ENCODE assay signal across 33 cellular contexts in the genomic region with DNA sequence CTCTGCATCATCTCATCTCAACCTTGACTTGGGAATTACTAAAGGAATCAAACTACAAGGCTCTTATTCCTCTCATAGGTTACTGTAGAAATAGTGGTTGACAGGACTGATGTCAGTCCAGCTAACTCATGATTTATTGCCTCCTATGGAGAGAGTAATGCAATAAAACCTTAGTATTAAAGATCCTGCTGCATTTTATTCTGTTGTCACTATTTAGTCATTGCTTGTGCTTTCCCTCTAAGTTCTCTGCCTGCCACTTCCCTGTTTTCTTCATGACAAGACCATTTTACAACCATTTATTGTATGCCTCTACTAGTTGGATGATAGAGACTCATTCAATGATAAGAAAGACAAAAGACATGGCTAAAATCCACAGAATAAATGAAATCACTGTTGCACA.
A peak's percentile ranks its signal among the peaks of the same experiment; 100 is the strongest.
DNase-seq lines count a peak whose midpoint lies in the region; ATAC-seq, FAIRE-seq and TF ChIP-seq lines count a peak whose summit lies in the region.
"Had no signal": no experiment of that assay in that cellular context is flagged by ENCODE, and none has a peak within 500 bp of the region (broad histone marks: within the 10 kb centered on the region; RNA-seq: fewer than 3 reads in every experiment).

No MANE protein-coding gene starts in this region.

- ATAC-seq in K562 (no peak), left colon (peak; percentile 82), mucosa of descending colon (peak; percentile 87)
- ATAC-seq: A549; CD8-positive, alpha-beta T cell had no signal

- intact Hi-C loops in K562 (cut with micrococcal nuclease), result no loop called here
- intact Hi-C loops in left colon (cut with DNase I, micrococcal nuclease), result no loop called here
- intact Hi-C loops in mucosa of descending colon (cut with DNase I, micrococcal nuclease), result no loop called here

- no peaks in the 10 kb centered on the region for H3K27me3 ChIP-seq in K562 (ENCODE audit: control insufficient read depth in 2 of 2, insufficient read depth in 2 of 2, low read length in 2 of 2)
- H3K27me3 ChIP-seq: BE2C; BLaER1; BLaER1 treated with 17β-estradiol and CSF1 and Interleukin-3, amounts not matched to agents 10 nM and 100 nM had no signal

- no TSS peak for BruUV-seq in K562 (replicated peaks; lab: Mats Ljungman, UMichigan)

- no peak overlapping the region for H3K27ac ChIP-seq in K562 (ENCODE audit: extremely low read depth, low read depth, low read length)
- H3K27ac ChIP-seq: 22Rv1; A549; BLaER1; BLaER1 treated with 17β-estradiol and CSF1 and Interleukin-3, amounts not matched to agents 10 nM and 100 nM; C4-2B had no signal

- FAIRE-seq in K562 (lab: Jason Lieb, UNC), result no peak
- FAIRE-seq: A204.1, A549, D721Med had no signal

- no peak for TF ChIP-seq RAD21 in K562 (CRISPR knock-in tag; conservative IDR thresholded peaks at IDR 0.05 in 1 of 2, IDR thresholded peaks at IDR 0.05 in 1 of 2)

- in situ Hi-C loops in K562 (cut with MboI), result no loop called here

- 0 out of 3 replicates have a peak, but pooled peaks cover 3% of the 10 kb centered on the region for H3K36me3 ChIP-seq in K562 (ENCODE audit: control insufficient read depth, insufficient read depth, low read length)
- no peaks in the 10 kb centered on the region for H3K36me3 ChIP-seq in mucosa of descending colon (ENCODE audit: low read depth)
- H3K36me3 ChIP-seq: BE2C; BLaER1; BLaER1 treated with 17β-estradiol and CSF1 and Interleukin-3, amounts not matched to agents 10 nM and 100 nM had no signal

- H3K4me1 ChIP-seq in K562 (replicated peaks in 1 of 2; ENCODE audit: control insufficient read depth in 2 of 2, insufficient read depth in 2 of 2, low read length in 2 of 2) (no peaks in the 10 kb centered on the region), mucosa of descending colon (ENCODE audit: low read depth) (no peaks in the 10 kb centered on the region)
- H3K4me1 ChIP-seq: A549; BE2C; BLaER1; BLaER1 treated with 17β-estradiol and CSF1 and Interleukin-3, amounts not matched to agents 10 nM and 100 nM; Caco-2 had no signal

- H2AFZ ChIP-seq in K562 (ENCODE audit: low read depth, low read length), result no peak overlapping the region

- no peak for TF ChIP-seq EP300 in K562 (IDR thresholded peaks at IDR 0.05; ENCODE audit: low read length)

- H3K4me2 ChIP-seq in K562 (ENCODE audit: insufficient read depth, low read length), result no peak overlapping the region
- H3K4me2 ChIP-seq: A549; BLaER1; BLaER1 treated with 17β-estradiol and CSF1 and Interleukin-3, amounts not matched to agents 10 nM and 100 nM had no signal

- H3K4me3 ChIP-seq in K562, result no peak overlapping the region
- no peak overlapping the region for H3K4me3 ChIP-seq in mucosa of descending colon
- H3K4me3 ChIP-seq: A549; BLaER1; BLaER1 treated with 17β-estradiol and CSF1 and Interleukin-3, amounts not matched to agents 10 nM and 100 nM had no signal

- H3K9me3 ChIP-seq in K562 (replicated peaks; ENCODE audit: control insufficient read depth, insufficient read depth, low read depth, low read length) (no peaks in the 10 kb centered on the region), mucosa of descending colon (no peaks in the 10 kb centered on the region)
- H3K9me3 ChIP-seq: A549, BE2C, BLaER1, Caco-2 had no signal

- DNase-seq in K562 (ENCODE audit: extremely low read depth in 1 of 4, low spot score in 3 of 4), result no peak
- DNase-seq in left colon, result no peak
- DNase-seq in mucosa of descending colon, result no peak
- DNase-seq in HK-2 (ENCODE audit: unreplicated experiment), result no peak
- no peak for DNase-seq in glomerular visceral epithelial cell (ENCODE audit: extremely low spot score)
- no peak for DNase-seq in NOMO-1 treated with dmso at 0.1 percent for 144 hours (lab: John Stamatoyannopoulos, UW; ENCODE audit: unreplicated experiment)
- DNase-seq: 8988T; ACHN; AML-193; BE2C; C1 segment of cervical spinal cord; Caco-2; Calu3; CD4-positive, alpha-beta memory T cell; CD4-positive, alpha-beta T cell; CD4-positive, CD25-positive, alpha-beta regulatory T cell; CD8-positive, alpha-beta memory T cell; CD8-positive, alpha-beta T cell; COR-L47; DMS 273 treated with DMSO at 0.1 percent for 48 hours; DMS153; DMS53; DMS79; DMS79 treated with DMSO at 0.1 percent for 48 hours; DND-41; EL had no signal

- no peaks in the 10 kb centered on the region for H3K9me1 ChIP-seq in K562 (ENCODE audit: control insufficient read depth, insufficient read depth, low read length)

- POLR2A ChIA-PET in K562 (lab: Yijun Ruan, JAX), result no interaction called here

- no peaks in the 10 kb centered on the region for H3K79me2 ChIP-seq in K562 (ENCODE audit: control insufficient read depth, insufficient read depth, low read length)

- TF ChIP-seq CTCF in K562 (IDR thresholded peaks at IDR 0.05 in 2 of 3, conservative IDR thresholded peaks at IDR 0.05 in 1 of 3; ENCODE audit: insufficient read depth in 2 of 3, low read depth in 1 of 3, low read length in 3 of 3) (no peak), mucosa of descending colon (IDR thresholded peaks at IDR 0.05) (no peak)

- no peaks in the 10 kb centered on the region for H4K20me1 ChIP-seq in K562 (replicated peaks; ENCODE audit: control insufficient read depth, insufficient read depth, low read length)
- H4K20me1 ChIP-seq: BLaER1; BLaER1 treated with 17β-estradiol and CSF1 and Interleukin-3, amounts not matched to agents 10 nM and 100 nM had no signal

- H3K9ac ChIP-seq in K562 (ENCODE audit: insufficient read depth in 1 of 2, low read depth in 2 of 2, low read length in 2 of 2), result no peak overlapping the region
- H3K9ac ChIP-seq: BLaER1; BLaER1 treated with 17β-estradiol and CSF1 and Interleukin-3, amounts not matched to agents 10 nM and 100 nM had no signal

- no peak for TF ChIP-seq POLR2A in K562 (conservative IDR thresholded peaks at IDR 0.05)

- CTCF ChIA-PET in K562 (lab: Yijun Ruan, JAX; ENCODE audit: low intra/inter-chr PET ratio), result no interaction called here

TF ChIP-seq in K562, 482 proteins besides CTCF, POLR2A, EP300 and RAD21:
- TF ChIP-seq PKNOX1 (IDR thresholded peaks at IDR 0.05) (0 out of 2 replicates have a peak, but pooled peaks have one; percentile 15), MEIS2 (IDR thresholded peaks at IDR 0.05; ENCODE audit: partially characterized antibody) (peak; percentile 25), KAT8 (IDR thresholded peaks at IDR 0.05; ENCODE audit: low read depth) (no peak)
